Comparison of ENCODE assay signal across 15 cellular contexts in the genomic region with DNA sequence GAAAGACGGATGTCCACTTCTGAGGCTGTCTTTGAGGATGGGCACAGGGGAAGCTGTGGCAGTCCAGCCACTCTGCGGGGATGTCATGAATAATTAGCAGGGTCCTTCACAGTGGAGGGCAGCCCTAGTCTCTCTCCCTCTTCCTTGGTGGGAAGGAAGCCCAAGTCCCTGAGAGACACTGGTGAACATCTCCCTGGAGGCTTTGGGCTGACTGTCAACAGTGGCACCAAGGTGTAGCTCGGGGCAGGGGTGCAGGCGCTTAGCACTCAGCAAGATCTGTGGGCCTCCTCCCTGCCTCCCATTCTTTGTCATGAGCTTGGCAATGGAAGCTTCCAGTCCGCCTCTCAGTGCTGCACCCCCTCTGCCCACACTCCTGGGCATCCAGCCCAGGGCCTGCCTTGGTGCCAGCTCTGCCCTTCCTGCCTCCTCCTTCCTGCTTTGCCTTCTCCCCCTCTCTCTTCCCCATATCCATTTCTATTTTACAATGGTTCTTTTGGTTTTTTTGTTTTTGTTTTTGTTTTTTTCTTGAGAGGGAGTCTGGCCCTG. TPM values are rescaled to one million over a fixed set of nuclear protein-coding genes. Genes with fewer than 3 reads are reported as not detected.
A peak's percentile ranks its signal among the peaks of the same experiment; 100 is the strongest.
DNase-seq lines count a peak whose midpoint lies in the region; ATAC-seq, FAIRE-seq and TF ChIP-seq lines count a peak whose summit lies in the region.
"Had no signal": no experiment of that assay in that cellular context is flagged by ENCODE, and none has a peak within 500 bp of the region (broad histone marks: within the 10 kb centered on the region; RNA-seq: fewer than 3 reads in every experiment).

No MANE protein-coding gene starts in this region.

- BruUV-seq in HepG2 (replicated peaks; lab: Mats Ljungman, UMichigan): no TSS peak

- no peak overlapping the region for H3K4me2 ChIP-seq in HepG2 (ENCODE audit: low read depth, low read length)

- whole genome bisulfite sequencing in right lobe of liver (ENCODE audit: insufficient coverage, low coverage, low lambda C conversion rate, missing lambda C conversion rate): 67% methylated on average over 5 of the region's 5 CpGs
- 76% methylated on average over 3 of the region's 5 CpGs for WGBS in HepG2 (ENCODE audit: low lambda C conversion rate)

- TF ChIP-seq CTCF in right lobe of liver (IDR thresholded peaks at IDR 0.05): no peak
- TF ChIP-seq CTCF in HepG2 (CRISPR knock-in tag; IDR thresholded peaks at IDR 0.05): no peak
- no peak for TF ChIP-seq CTCF in glutamatergic neuron (IDR thresholded peaks at IDR 0.05; ENCODE audit: partially characterized antibody, unreplicated experiment)

- no peak for TF ChIP-seq EP300 in HepG2 (IDR thresholded peaks at IDR 0.05; ENCODE audit: low read depth in 2 of 2, low read length in 2 of 2)
- TF ChIP-seq EP300 in HepG2 (CRISPR knock-in tag; IDR thresholded peaks at IDR 0.05; ENCODE audit: borderline replicate concordance): no peak

- DNase-seq in right lobe of liver: peak in 1 of 3 donors; percentile 60
- DNase-seq in HepG2 (ENCODE audit: low spot score): no peak
- peak; percentile 65 for DNase-seq in fibroblast of gingiva (ENCODE audit: low read depth)
- peak in 50 of 56 donors; percentile 21 to 90 (median 70) for DNase-seq in nucleus accumbens (lab: John Stamatoyannopoulos, UW)
- DNase-seq in AG08395 (ENCODE audit: low spot score): no peak
- DNase-seq in DMS53 treated with DMSO at 0.1 percent for 48 hours (lab: John Stamatoyannopoulos, UW; ENCODE audit: unreplicated experiment): no peak
- no peak for DNase-seq in glutamatergic neuron
- no peak for DNase-seq in SHP77 treated with DMSO at 0.1 percent for 48 hours (lab: John Stamatoyannopoulos, UW)
- DNase-seq: activated CD4-positive, alpha-beta T cell treated with anti-CD3 and anti-CD28 coated beads, Interleukin-2, amount 50 U/mL, for 48 hours; activated naive CD4-positive, alpha-beta T cell treated with Interleukin-2 at 50 U/mL for 16 hours; NCI-H1048 had no signal

- no peak for TF ChIP-seq RAD21 in HepG2 (CRISPR knock-in tag; IDR thresholded peaks at IDR 0.05)

- POLR2A ChIA-PET in HepG2 (lab: Yijun Ruan, JAX): interaction anchor here (1.1 kb wide), 1 partner anchor 60 kb away, joined by 3 read pairs; the partner anchor contains the start of gene STEAP3

- H3K27me3 ChIP-seq in right lobe of liver (no peaks in the 10 kb centered on the region), HepG2 (ENCODE audit: control insufficient read depth in 1 of 2, insufficient read depth in 2 of 2, low read length in 2 of 2) (peaks cover 0 to 21% of the 10 kb centered on the region in 2 experiments; a peak in 3 of 5 replicates)

- CTCF ChIA-PET in HepG2 (lab: Yijun Ruan, JAX; ENCODE audit: low intra/inter-chr PET ratio, low total read pairs): no interaction called here

- H3K4me3 Mint-ChIP-seq in glutamatergic neuron (ENCODE audit: unreplicated experiment): no peak overlapping the region
- H3K4me3 Mint-ChIP-seq: mesothelial cell of epicardium; stimulated activated effector memory CD8-positive, alpha-beta T cell treated with anti-CD3 and anti-CD28 coated beads, Interleukin-12 subunit alpha, Interleukin-12 subunit beta, amount 100 ng/mL, for 72 hours had no signal

- H3K9me3 Mint-ChIP-seq in glutamatergic neuron (ENCODE audit: unreplicated experiment): no peaks in the 10 kb centered on the region
- H3K9me3 Mint-ChIP-seq: mesothelial cell of epicardium; stimulated activated effector memory CD8-positive, alpha-beta T cell treated with anti-CD3 and anti-CD28 coated beads, Interleukin-12 subunit alpha, Interleukin-12 subunit beta, amount 100 ng/mL, for 72 hours had no signal

- H3K36me3 Mint-ChIP-seq in glutamatergic neuron (ENCODE audit: unreplicated experiment): no peaks in the 10 kb centered on the region
- H3K36me3 Mint-ChIP-seq: mesothelial cell of epicardium had no signal

- H3K27ac ChIP-seq in right lobe of liver: no peak overlapping the region
- no peak overlapping the region for H3K27ac ChIP-seq in HepG2 (ENCODE audit: extremely low read length, insufficient read depth, low read length)

- no peak overlapping the region for H3K27ac Mint-ChIP-seq in glutamatergic neuron (ENCODE audit: unreplicated experiment)
- H3K27ac Mint-ChIP-seq: mesothelial cell of epicardium; stimulated activated effector memory CD8-positive, alpha-beta T cell treated with anti-CD3 and anti-CD28 coated beads, Interleukin-12 subunit alpha, Interleukin-12 subunit beta, amount 100 ng/mL, for 72 hours had no signal

- no peaks in the 10 kb centered on the region for H3K9me3 ChIP-seq in right lobe of liver
- no peaks in the 10 kb centered on the region for H3K9me3 ChIP-seq in HepG2 (ENCODE audit: low read length)

- in situ Hi-C loops in HepG2 (cut with HindIII; ENCODE audit: extremely low pct_ligation_motif_present, low pct_unique_long_range_greater_than_20kb): loop anchor here (10.0 kb wide), 1 partner anchor 268 kb away; no protein-coding TSS in a partner anchor

- no peak overlapping the region for H3K9ac ChIP-seq in HepG2 (ENCODE audit: insufficient read depth, low read depth, low read length)

- no peak overlapping the region for H3K4me3 ChIP-seq in right lobe of liver
- H3K4me3 ChIP-seq in HepG2 (replicated peaks in 1 of 3; ENCODE audit: insufficient read depth in 1 of 3, low read depth in 2 of 3, low read length in 3 of 3): no peak overlapping the region
- H3K4me3 ChIP-seq: coronary artery had no signal

- intact Hi-C loops in right lobe of liver (cut with DNase I) (no loop called here), HepG2 (cut with micrococcal nuclease; ENCODE audit: unreplicated experiment) (no loop called here)

- no peaks in the 10 kb centered on the region for H4K20me1 ChIP-seq in HepG2 (ENCODE audit: insufficient read depth, low read length)

- H2AFZ ChIP-seq in HepG2 (ENCODE audit: low read length): no peak overlapping the region

- H3K36me3 ChIP-seq in right lobe of liver (no peaks in the 10 kb centered on the region), HepG2 (replicated peaks in 1 of 2; ENCODE audit: control insufficient read depth in 1 of 2, insufficient read depth in 2 of 2, low read length in 2 of 2) (no peaks in the 10 kb centered on the region)

- H3K27me3 Mint-ChIP-seq in glutamatergic neuron (ENCODE audit: unreplicated experiment): no peaks in the 10 kb centered on the region

- peaks cover 0 to 15% (median 4%) of the 10 kb centered on the region in 4 donors for H3K4me1 ChIP-seq in right lobe of liver
- H3K4me1 ChIP-seq in HepG2 (ENCODE audit: insufficient read depth, low read length): no peaks in the 10 kb centered on the region

- peak; percentile 37 to 72 (median 58) for ATAC-seq in right lobe of liver
- ATAC-seq in HepG2: no peak
- ATAC-seq: stimulated activated effector memory CD8-positive, alpha-beta T cell treated with anti-CD3 and anti-CD28 coated beads, Interleukin-12 subunit alpha, Interleukin-12 subunit beta, amount 100 ng/mL, for 72 hours had no signal

- H3K79me2 ChIP-seq in HepG2 (ENCODE audit: insufficient read depth, low read length): no peaks in the 10 kb centered on the region

- no peaks in the 10 kb centered on the region for H3K4me1 Mint-ChIP-seq in glutamatergic neuron (ENCODE audit: low read depth, unreplicated experiment)
- H3K4me1 Mint-ChIP-seq: mesothelial cell of epicardium had no signal

- FAIRE-seq in HepG2 (lab: Jason Lieb, UNC): no peak
- FAIRE-seq: A204.1 had no signal

- TF ChIP-seq POLR2A in right lobe of liver (IDR thresholded peaks at IDR 0.05) (no peak), HepG2 (IDR thresholded peaks at IDR 0.05; ENCODE audit: insufficient read depth in 1 of 2, low read depth in 2 of 2, low read length in 2 of 2) (no peak)

TF ChIP-seq in HepG2, 621 proteins besides CTCF, POLR2A, EP300 and RAD21 (continues in another document):
- TF ChIP-seq GATA4 (IDR thresholded peaks at IDR 0.05; ENCODE audit: borderline replicate concordance, low read depth): no peak
- no peak for TF ChIP-seq RBAK (CRISPR knock-in tag; IDR thresholded peaks at IDR 0.05)
- no peak for TF ChIP-seq TAF1 (CRISPR knock-in tag; IDR thresholded peaks at IDR 0.05)

RNA-seq across cellular contexts. Expression of gene STEAP3, which starts 59.4 kb away (rescaled TPM):
- total RNA-seq in right lobe of liver (100 to 1,000 TPM; 118 to 165 (median 131) TPM), HepG2 (2016; rRNA removed; fragmentation: Illumina TruSeq; extraction: Trizol) (12.8 and 21.1 TPM in 2 replicates), glutamatergic neuron (ENCODE audit: unreplicated experiment) (2.1 TPM)
- total RNA-seq in HepG2 (2016; cell fraction: cytosol; rRNA removed; fragmentation: Illumina TruSeq; extraction: Trizol; ENCODE audit: low read depth): 1.9 and 2.5 TPM in 2 replicates
- total RNA-seq in HepG2 (2016; cell fraction: insoluble cytoplasmic fraction; rRNA removed; fragmentation: Illumina TruSeq; extraction: Trizol): 12.1 and 21.6 TPM in 2 replicates
- 8.0 and 8.1 TPM in 2 replicates for total RNA-seq in HepG2 (2016; cell fraction: membrane; rRNA removed; fragmentation: Illumina TruSeq; extraction: Trizol)
- 23.7 and 29.0 TPM in 2 replicates for total RNA-seq in HepG2 (2016; cell fraction: nucleus; rRNA removed; fragmentation: Illumina TruSeq; extraction: Trizol)
- 7.3 and 10.2 TPM in 2 replicates for polyA plus RNA-seq in HepG2 (2011; rRNA removed)
- 4.5 and 5.9 TPM in 2 replicates for polyA plus RNA-seq in HepG2 (2011; cell fraction: cytosol; rRNA removed)
- 20.0 and 20.1 TPM in 2 replicates for polyA plus RNA-seq in HepG2 (2011; cell fraction: nucleus; rRNA removed)
- polyA plus RNA-seq in HepG2 (2012): 7.0 and 9.7 TPM in 2 replicates
- polyA plus RNA-seq in HepG2 (2016; cell fraction: cytosol; fragmentation: Illumina TruSeq; extraction: Trizol; ENCODE audit: low read depth): 2.3 TPM in 2 replicates
- polyA plus RNA-seq in HepG2 (2016; cell fraction: insoluble cytoplasmic fraction; fragmentation: Illumina TruSeq; extraction: Trizol; ENCODE audit: low read depth): 11.0 and 14.2 TPM in 2 replicates
- 4.7 and 6.6 TPM in 2 replicates for polyA plus RNA-seq in HepG2 (2016; cell fraction: membrane; fragmentation: Illumina TruSeq; extraction: Trizol; ENCODE audit: low read depth)
- 46.6 and 48.2 TPM in 2 replicates for polyA plus RNA-seq in HepG2 (2016; cell fraction: nucleus; fragmentation: Illumina TruSeq; extraction: Trizol; ENCODE audit: insufficient read depth, low read depth)
- 14.5 and 38.6 TPM in 2 replicates for polyA minus RNA-seq in HepG2 (2011; rRNA and poly(A)+ RNA removed; ENCODE audit: low replicate concordance)
- polyA minus RNA-seq in HepG2 (2011; cell fraction: cytosol; rRNA and poly(A)+ RNA removed): 10.7 and 11.0 TPM in 2 replicates
- polyA minus RNA-seq in HepG2 (2011; cell fraction: nucleus; rRNA and poly(A)+ RNA removed): 5.8 and 7.5 TPM in 2 replicates

Comparison
In these comparisons a context has a peak if more than half of its experiments do, and no peak if none do; other contexts are left out.
1. DNase-seq: peak in fibroblast of gingiva (single experiment) and nucleus accumbens (50 of 56); none in HepG2 (single experiment), AG08395 (single experiment), DMS53 treated with DMSO at 0.1 percent for 48 hours (single experiment), glutamatergic neuron (single experiment) and SHP77 treated with DMSO at 0.1 percent for 48 hours (single experiment).